ENCODE assay signal across 8 cellular contexts in genomic region chr16:72172105-72173034, GRCh38.
DNase-seq lines count a peak whose midpoint lies in the region; ATAC-seq lines count a peak whose summit lies in the region.

PMFBP1 (minus strand) TSS chr16:72172155; CDS start chr16:72171208, 947 bp downstream.

- H3K27me3 Mint-ChIP-seq in T-helper 2 cell treated with Interferon-gamma antibody and Interleukin-4, amounts not matched to agents 5 μg/mL and 100 μg/mL, for 36 hours (ENCODE audit: low read depth): no peaks in the 10 kb centered on the region

- no peaks in the 10 kb centered on the region for H3K4me1 Mint-ChIP-seq in T-helper 2 cell treated with Interferon-gamma antibody and Interleukin-4, amounts not matched to agents 5 μg/mL and 100 μg/mL, for 36 hours (ENCODE audit: low read depth)

- H3K27ac Mint-ChIP-seq in T-helper 2 cell treated with Interferon-gamma antibody and Interleukin-4, amounts not matched to agents 5 μg/mL and 100 μg/mL, for 36 hours: no peak within 1 kb of the TSS

- H3K9me3 Mint-ChIP-seq in T-helper 2 cell treated with Interferon-gamma antibody and Interleukin-4, amounts not matched to agents 5 μg/mL and 100 μg/mL, for 36 hours: no peaks in the 10 kb centered on the region

- ATAC-seq in GM21381 (IDR thresholded peaks at IDR 0.05; ENCODE audit: unreplicated experiment) (peak; percentile 98), HG03521 (IDR thresholded peaks at IDR 0.05; ENCODE audit: unreplicated experiment) (peak; percentile 98)

- DNase-seq in NCI-H2029 (lab: John Stamatoyannopoulos, UW) (peak; percentile 4), NCI-H2029 treated with DMSO at 0.1 percent for 48 hours (lab: John Stamatoyannopoulos, UW) (no peak), globus pallidus (ENCODE audit: low spot score) (peak; percentile 65), HuH-7.5 (ENCODE audit: low spot score) (no peak)
- peak; percentile 12 for DNase-seq in T-helper 2 cell treated with Interferon-gamma antibody and Interleukin-4, amounts not matched to agents 5 μg/mL and 100 μg/mL, for 36 hours (ENCODE audit: low spot score)
- peak; percentile 1 for DNase-seq in stimulated activated CD4-positive, alpha-beta T cell treated with anti-CD3 and anti-CD28 coated beads, Interleukin-4, amount 100 ng/mL, for 1 hour

- no peak within 1 kb of the TSS for H3K4me3 Mint-ChIP-seq in T-helper 2 cell treated with Interferon-gamma antibody and Interleukin-4, amounts not matched to agents 5 μg/mL and 100 μg/mL, for 36 hours

- H3K36me3 Mint-ChIP-seq in T-helper 2 cell treated with Interferon-gamma antibody and Interleukin-4, amounts not matched to agents 5 μg/mL and 100 μg/mL, for 36 hours (ENCODE audit: low read depth): no peaks in the 10 kb centered on the region

Comparison
In these comparisons a context has a peak if more than half of its experiments do, and no peak if none do; other contexts are left out.
1. DNase-seq: peak in NCI-H2029 (single experiment), T-helper 2 cell treated with Interferon-gamma antibody and Interleukin-4, amounts not matched to agents 5 μg/mL and 100 μg/mL, for 36 hours (single experiment), globus pallidus (single experiment) and stimulated activated CD4-positive, alpha-beta T cell treated with anti-CD3 and anti-CD28 coated beads, Interleukin-4, amount 100 ng/mL, for 1 hour (single experiment); none in NCI-H2029 treated with DMSO at 0.1 percent for 48 hours (single experiment) and HuH-7.5 (single experiment).